Comparison of ENCODE assay signal across 23 cellular contexts in genomic region chr2:184425083-184425482, GRCh38.
DNase-seq lines count a peak whose midpoint lies in the region; ATAC-seq lines count a peak whose summit lies in the region.
"Had no signal": no experiment of that assay in that cellular context is flagged by ENCODE, and none has a peak within 500 bp of the region (broad histone marks: within the 10 kb centered on the region; RNA-seq: fewer than 3 reads in every experiment).

No MANE protein-coding gene starts in this region.

- ATAC-seq in GM18909 (IDR thresholded peaks at IDR 0.05; ENCODE audit: poor library complexity, unreplicated experiment): peak; percentile 68
- peak; percentile 60 for ATAC-seq in HG03442 (IDR thresholded peaks at IDR 0.05; ENCODE audit: unreplicated experiment)
- ATAC-seq in HG03354 (IDR thresholded peaks at IDR 0.05; ENCODE audit: poor library complexity, severe bottlenecking, unreplicated experiment): no peak
- ATAC-seq: activated T-cell treated with anti-CD3 and anti-CD28 coated beads, Interleukin-2, amount 50 U/mL, for 72 hours; effector memory CD8-positive, alpha-beta T cell; GM23338; PC-3; right lobe of liver; stimulated activated naive B cell treated with anti-CD40 and anti-IgM and Interleukin-4, amounts not matched to agents 10 μg/mL and 1 μg/mL and 100 μg/mL, for 72 hours had no signal

- peak; percentile 25 for DNase-seq in amniotic epithelial cell (ENCODE audit: low read depth)
- peak; percentile 39 for DNase-seq in retina
- no peak for DNase-seq in HK-2 (ENCODE audit: unreplicated experiment)
- no peak for DNase-seq in OCI-M1 (lab: John Stamatoyannopoulos, UW)
- DNase-seq: activated CD4-positive, alpha-beta T cell treated with anti-CD3 and anti-CD28 coated beads, Interleukin-2, amount 50 U/mL, for 4 hours; activated CD4-positive, CD25-positive, alpha-beta regulatory T cell; activated naive CD4-positive, alpha-beta T cell treated with anti-CD3 and anti-CD28 coated beads for 36 hours; activated T-cell treated with anti-CD3 and anti-CD28 coated beads, Interleukin-2, amount 50 U/mL, for 72 hours; aorta; DMS79; effector memory CD8-positive, alpha-beta T cell; GF-D8; immature natural killer cell; NCI-H1436; NCI-H2081 treated with DMSO at 0.1 percent for 48 hours; NCI-H446; PC-3; right lobe of liver; stimulated activated naive B cell treated with anti-CD40 and anti-IgM and Interleukin-4, amounts not matched to agents 10 μg/mL and 1 μg/mL and 100 μg/mL, for 72 hours had no signal

Comparison
In these comparisons a context has a peak if more than half of its experiments do, and no peak if none do; other contexts are left out.
1. DNase-seq: peak in amniotic epithelial cell (single experiment) and retina (single experiment); none in HK-2 (single experiment) and OCI-M1 (single experiment).